ENCODE assay signal across 8 cellular contexts in the genomic region with DNA sequence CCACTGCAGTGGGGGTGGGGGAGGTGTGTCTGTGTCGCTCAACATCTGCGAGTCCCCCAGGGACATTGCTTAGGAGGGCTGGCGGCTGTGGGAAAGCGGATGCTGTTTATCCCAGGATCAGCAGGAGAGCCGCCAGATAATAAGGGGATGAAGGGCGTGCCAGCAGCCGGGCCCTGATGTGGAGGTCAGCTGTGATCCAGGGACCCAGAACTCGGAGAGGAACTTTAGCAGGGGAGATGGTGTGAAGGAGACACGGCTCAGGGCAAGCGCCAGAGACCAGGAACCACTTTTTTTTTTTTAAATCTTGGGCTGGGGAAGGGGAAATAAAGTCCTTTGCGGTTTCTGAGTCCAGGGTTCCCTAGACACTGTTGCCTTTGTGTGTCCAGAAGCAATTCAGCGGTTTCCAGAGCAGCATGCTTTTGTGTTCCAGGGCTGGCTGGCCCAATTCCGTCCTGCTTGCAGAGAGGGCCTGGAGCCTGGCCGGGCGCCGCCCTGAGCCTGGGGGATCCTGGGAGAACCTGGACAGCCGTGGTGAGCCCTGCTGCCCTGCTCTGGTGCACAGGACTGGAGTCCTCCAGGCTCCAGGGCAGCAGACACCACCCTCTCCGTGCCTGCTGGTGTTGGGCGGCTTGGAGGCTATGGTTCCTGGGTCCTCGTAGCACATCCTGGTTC. TPM values are rescaled to one million over a fixed set of nuclear protein-coding genes. Genes with fewer than 3 reads are reported as not detected.
DNase-seq lines count a peak whose midpoint lies in the region; ATAC-seq and TF ChIP-seq lines count a peak whose summit lies in the region.

A gene with protein sequence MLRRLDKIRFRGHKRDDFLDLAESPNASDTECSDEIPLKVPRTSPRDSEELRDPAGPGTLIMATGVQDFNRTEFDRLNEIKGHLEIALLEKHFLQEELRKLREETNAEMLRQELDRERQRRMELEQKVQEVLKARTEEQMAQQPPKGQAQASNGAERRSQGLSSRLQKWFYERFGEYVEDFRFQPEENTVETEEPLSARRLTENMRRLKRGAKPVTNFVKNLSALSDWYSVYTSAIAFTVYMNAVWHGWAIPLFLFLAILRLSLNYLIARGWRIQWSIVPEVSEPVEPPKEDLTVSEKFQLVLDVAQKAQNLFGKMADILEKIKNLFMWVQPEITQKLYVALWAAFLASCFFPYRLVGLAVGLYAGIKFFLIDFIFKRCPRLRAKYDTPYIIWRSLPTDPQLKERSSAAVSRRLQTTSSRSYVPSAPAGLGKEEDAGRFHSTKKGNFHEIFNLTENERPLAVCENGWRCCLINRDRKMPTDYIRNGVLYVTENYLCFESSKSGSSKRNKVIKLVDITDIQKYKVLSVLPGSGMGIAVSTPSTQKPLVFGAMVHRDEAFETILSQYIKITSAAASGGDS (plus strand): TSS at position 557 of the 672 bp plus-strand sequence. CDS start 6,414 bp downstream, outside the sequence.

- no peak within 1 kb of the TSS for H3K27ac Mint-ChIP-seq in CD4-positive, alpha-beta T cell

- no peak within 1 kb of the TSS for H3K4me3 Mint-ChIP-seq in CD4-positive, alpha-beta T cell

- CTCF ChIA-PET in CD4-positive, alpha-beta T cell (lab: Charles Lee) = no interaction called here

- no peaks in the 10 kb centered on the region for H3K27me3 Mint-ChIP-seq in CD4-positive, alpha-beta T cell

- no peaks in the 10 kb centered on the region for H3K4me1 Mint-ChIP-seq in CD4-positive, alpha-beta T cell (ENCODE audit: low read depth)

- H3K27me3 ChIP-seq in CD4-positive, alpha-beta T cell (ENCODE audit: control insufficient read depth, insufficient read depth, low read length) = no peaks in the 10 kb centered on the region
- no peaks in the 10 kb centered on the region for H3K27me3 ChIP-seq in dorsolateral prefrontal cortex

- H3K9me3 Mint-ChIP-seq in CD4-positive, alpha-beta T cell = no peaks in the 10 kb centered on the region

- no peak for DNase-seq in CD4-positive, alpha-beta T cell
- DNase-seq in NCI-H82 treated with DMSO at 0.1 percent for 48 hours (lab: John Stamatoyannopoulos, UW; ENCODE audit: unreplicated experiment) = peak; percentile 85
- peak in 6 of 10 donors; percentile 51 to 76 (median 65) for DNase-seq in dorsolateral prefrontal cortex
- DNase-seq in myocyte (ENCODE audit: low read depth) = no peak
- no peak for DNase-seq in NK-92 treated with Interleukin-12 subunit alpha and Interleukin-12 subunit beta, amount 100 ng/mL, for 24 hours (lab: John Stamatoyannopoulos, UW)
- DNase-seq in NCI-H2196 treated with DMSO at 0.1 percent for 48 hours (lab: John Stamatoyannopoulos, UW; ENCODE audit: unreplicated experiment) = no peak
- no peak for DNase-seq in NCI-H1930 (lab: John Stamatoyannopoulos, UW)

- H3K4me3 ChIP-seq in dorsolateral prefrontal cortex = peak within 1 kb of the TSS in 9 of 59 donors; percentile 4 to 39 (median 17)

- no peaks in the 10 kb centered on the region for H3K9me3 ChIP-seq in CD4-positive, alpha-beta T cell (ENCODE audit: control insufficient read depth, low read length)

- no peaks in the 10 kb centered on the region for H3K36me3 Mint-ChIP-seq in CD4-positive, alpha-beta T cell (ENCODE audit: low read depth)

- ATAC-seq in CD4-positive, alpha-beta T cell (ENCODE audit: poor library complexity) = no peak
- ATAC-seq in HG03520 (IDR thresholded peaks at IDR 0.05; ENCODE audit: unreplicated experiment) = no peak

- intact Hi-C loops in CD4-positive, alpha-beta T cell (cut with DNase I, micrococcal nuclease) = no loop called here
- intact Hi-C loops in dorsolateral prefrontal cortex (cut with DNase I) = no loop called here

- no peak within 1 kb of the TSS for H3K27ac ChIP-seq in CD4-positive, alpha-beta T cell (ENCODE audit: low read depth, low read length)
- peak within 1 kb of the TSS in 55 of 59 donors; percentile 0 to 86 (median 65) for H3K27ac ChIP-seq in dorsolateral prefrontal cortex

- TF ChIP-seq CTCF in CD4-positive, alpha-beta T cell (IDR thresholded peaks at IDR 0.05) = no peak
- no peak for TF ChIP-seq CTCF in dorsolateral prefrontal cortex (IDR thresholded peaks at IDR 0.05 in 54 of 56, conservative IDR thresholded peaks at IDR 0.05 in 2 of 56; ENCODE audit: low read depth in 1 of 56, partially characterized antibody in 56 of 56)

- POLR2A ChIA-PET in CD4-positive, alpha-beta T cell (lab: Charles Lee) = no interaction called here

RNA-seq across cellular contexts. Expression of the gene that starts here (rescaled TPM):
- total RNA-seq in CD4-positive, alpha-beta T cell = 10 to 100 TPM; 13.9 to 15.6 TPM
- total RNA-seq in dorsolateral prefrontal cortex (10 to 100 TPM; 33.2 to 89.6 (median 61.9) TPM), myocyte (18.5 and 22.4 TPM in 2 replicates)
- polyA plus RNA-seq in myocyte (2012) = 15.3 TPM

Comparison
In these comparisons a context has a peak if more than half of its experiments do, and no peak if none do; other contexts are left out.
1. DNase-seq: peak in NCI-H82 treated with DMSO at 0.1 percent for 48 hours (single experiment) and dorsolateral prefrontal cortex (6 of 10); none in CD4-positive, alpha-beta T cell (0 of 10), myocyte (single experiment), NK-92 treated with Interleukin-12 subunit alpha and Interleukin-12 subunit beta, amount 100 ng/mL, for 24 hours (single experiment), NCI-H2196 treated with DMSO at 0.1 percent for 48 hours (single experiment) and NCI-H1930 (0 of 2).